ENCODE assay signal across 22 cellular contexts in genomic region chr6:154938245-154938583, GRCh38. TPM values are rescaled to one million over a fixed set of nuclear protein-coding genes. Genes with fewer than 3 reads are reported as not detected.
DNase-seq lines count a peak whose midpoint lies in the region; ATAC-seq and TF ChIP-seq lines count a peak whose summit lies in the region.
"Had no signal": no experiment of that assay in that cellular context is flagged by ENCODE, and none has a peak within 500 bp of the region (broad histone marks: within the 10 kb centered on the region; RNA-seq: fewer than 3 reads in every experiment).

No MANE protein-coding gene starts in this region.

- H3K4me3 ChIP-seq in AG04450 (ENCODE audit: low read depth, low read length): no peak overlapping the region
- H3K4me3 ChIP-seq: coronary artery, gastroesophageal sphincter had no signal

- no peaks in the 10 kb centered on the region for H3K27me3 Mint-ChIP-seq in nephron (ENCODE audit: low read depth)
- H3K27me3 Mint-ChIP-seq: activated CD8-positive, alpha-beta T cell treated with anti-CD3 and anti-CD28 coated beads for 36 hours had no signal

- CTCF ChIA-PET in AG04450 (lab: Charles Lee): interaction anchor here (0.5 to 1.0 kb wide), 2 partner anchors 10 to 280 kb away, joined by 3 to 5 read pairs; no protein-coding TSS in a partner anchor

- DNase-seq in AG04450 (ENCODE audit: low read depth, low spot score) (no peak), astrocyte of the hippocampus (ENCODE audit: low read depth, low spot score) (peak; percentile 47), hippocampal formation (lab: John Stamatoyannopoulos, UW) (no peak), LoVo (ENCODE audit: low spot score) (no peak), NCI-H82 treated with DMSO at 0.1 percent for 48 hours (lab: John Stamatoyannopoulos, UW; ENCODE audit: unreplicated experiment) (no peak)
- DNase-seq: activated CD4-positive, CD25-positive, alpha-beta regulatory T cell; activated CD8-positive, alpha-beta T cell treated with anti-CD3 and anti-CD28 coated beads for 36 hours; activated gamma-delta T cell treated with Interleukin-2 at 50 U/mL for 16 hours; activated T-cell treated with anti-CD3 and anti-CD28 coated beads for 4 hours; kidney; NCI-H510A treated with DMSO at 0.1 percent for 48 hours; RPMI8226; T-helper 9 cell had no signal

- peak overlapping the region; percentile 89 to 98 (median 92) for H3K27ac Mint-ChIP-seq in nephron
- H3K27ac Mint-ChIP-seq: activated CD8-positive, alpha-beta T cell treated with anti-CD3 and anti-CD28 coated beads for 36 hours had no signal

- no peak overlapping the region for H3K4me3 Mint-ChIP-seq in nephron
- H3K4me3 Mint-ChIP-seq: activated CD8-positive, alpha-beta T cell treated with anti-CD3 and anti-CD28 coated beads for 36 hours; CD14-positive monocyte; endodermal cell; H9 had no signal

- no peak for TF ChIP-seq EP300 in Ishikawa (IDR thresholded peaks at IDR 0.05; ENCODE audit: borderline replicate concordance)

- no peak for TF ChIP-seq RAD21 in Ishikawa (IDR thresholded peaks at IDR 0.05; ENCODE audit: low read depth)

- no peaks in the 10 kb centered on the region for H3K36me3 Mint-ChIP-seq in nephron (ENCODE audit: low read depth)

- peak overlapping the region; percentile 39 for H3K27ac ChIP-seq in AG04450 (ENCODE audit: low read depth, low read length)
- H3K27ac ChIP-seq: coronary artery, gastroesophageal sphincter, HL-60 had no signal

- no peak for ATAC-seq in activated CD4-positive, CD25-positive, alpha-beta regulatory T cell treated with anti-CD3 and anti-CD28 coated beads, Interleukin-2, amount 50 U/mL, for 24 hours
- ATAC-seq: activated CD8-positive, alpha-beta T cell treated with anti-CD3 and anti-CD28 coated beads for 36 hours; gastroesophageal sphincter had no signal

- TF ChIP-seq CTCF in AG04450 (IDR thresholded peaks at IDR 0.05; ENCODE audit: low read depth, low read length) (no peak), nephron (IDR thresholded peaks at IDR 0.05; ENCODE audit: unreplicated experiment in 3 of 3) (no peak)

- H3K27me3 ChIP-seq in AG04450 (ENCODE audit: control insufficient read depth, insufficient read depth, low read length): no peaks in the 10 kb centered on the region
- H3K27me3 ChIP-seq: gastroesophageal sphincter had no signal

- no peaks in the 10 kb centered on the region for H3K9me3 Mint-ChIP-seq in nephron
- H3K9me3 Mint-ChIP-seq: activated CD8-positive, alpha-beta T cell treated with anti-CD3 and anti-CD28 coated beads for 36 hours; CD14-positive monocyte; endodermal cell; H9 had no signal

- peaks cover 13% of the 10 kb centered on the region for H3K4me1 Mint-ChIP-seq in nephron
- H3K4me1 Mint-ChIP-seq: CD14-positive monocyte had no signal

- POLR2A ChIA-PET in AG04450 (lab: Yijun Ruan, JAX): no interaction called here

- H3K9me3 ChIP-seq in AG04450 (ENCODE audit: control insufficient read depth, insufficient read depth, low read length): no peaks in the 10 kb centered on the region
- H3K9me3 ChIP-seq: gastroesophageal sphincter had no signal

TF ChIP-seq in Ishikawa, 13 proteins besides CTCF, POLR2A, EP300 and RAD21:
- no peak for TF ChIP-seq FOXM1 (IDR thresholded peaks at IDR 0.05; ENCODE audit: borderline replicate concordance, low read depth)
- TF ChIP-seq MAX (IDR thresholded peaks at IDR 0.05): peak; percentile 6; the same call in 1 of the 2 replicates
- TF ChIP-seq TCF12 (IDR thresholded peaks at IDR 0.05; ENCODE audit: low read depth): no peak
- no peak for TF ChIP-seq CREB1 (IDR thresholded peaks at IDR 0.05; ENCODE audit: low read depth)
- TF ChIP-seq TAF1 (IDR thresholded peaks at IDR 0.05; ENCODE audit: low read depth): no peak
- TF ChIP-seq USF1 (IDR thresholded peaks at IDR 0.05): no peak
- no peak for TF ChIP-seq REST (IDR thresholded peaks at IDR 0.05; ENCODE audit: low read depth)
- peak; percentile 73 for TF ChIP-seq NFIC (IDR thresholded peaks at IDR 0.05)
TF ChIP-seq in Ishikawa: peak in this region for 2.

RNA-seq across cellular contexts. Expression of gene TIAM2, which starts 56.9 kb away (rescaled TPM):
- polyA plus RNA-seq in AG04450 (2011; rRNA removed): 7.2 and 12.6 TPM in 2 replicates
- polyA minus RNA-seq in AG04450 (2011; rRNA and poly(A)+ RNA removed): 15.4 and 16.0 TPM in 2 replicates
